In genomic region chr1:114702699-114703098, GRCh38 we compare ENCODE assay signal across 2 cellular contexts.
TF ChIP-seq lines count a peak whose summit lies in the region.

No MANE protein-coding gene starts in this region.

TF ChIP-seq in SK-N-SH treated with all-trans-retinoic acid at 6 μM for 48 hours, 23 proteins besides CTCF, POLR2A, EP300 and RAD21 (continued from another document):
- TF ChIP-seq CREB5 (CRISPR knock-in tag; IDR thresholded peaks at IDR 0.05; ENCODE audit: low read depth): no peak
- TF ChIP-seq TOX (CRISPR knock-in tag; IDR thresholded peaks at IDR 0.05; ENCODE audit: borderline replicate concordance): no peak
- no peak for TF ChIP-seq PPARA (CRISPR knock-in tag; IDR thresholded peaks at IDR 0.05; ENCODE audit: borderline replicate concordance)
- no peak for TF ChIP-seq TCF4 (CRISPR knock-in tag; IDR thresholded peaks at IDR 0.05; ENCODE audit: borderline replicate concordance)
- no peak for TF ChIP-seq OSR1 (CRISPR knock-in tag; IDR thresholded peaks at IDR 0.05)
- TF ChIP-seq ISL1 (CRISPR knock-in tag; IDR thresholded peaks at IDR 0.05): no peak
- TF ChIP-seq ZNF70 (CRISPR knock-in tag; IDR thresholded peaks at IDR 0.05): no peak
- TF ChIP-seq CSRNP3 (CRISPR knock-in tag; IDR thresholded peaks at IDR 0.05): no peak
- TF ChIP-seq SNAI2 (CRISPR knock-in tag; IDR thresholded peaks at IDR 0.05): no peak
- TF ChIP-seq ZNF565 (CRISPR knock-in tag; conservative IDR thresholded peaks at IDR 0.05; ENCODE audit: low read depth): no peak
- TF ChIP-seq BACH2 (CRISPR knock-in tag; IDR thresholded peaks at IDR 0.05; ENCODE audit: borderline replicate concordance): no peak
- no peak for TF ChIP-seq GLIS3 (CRISPR knock-in tag; IDR thresholded peaks at IDR 0.05)
- no peak for TF ChIP-seq ZC3H10 (CRISPR knock-in tag; IDR thresholded peaks at IDR 0.05)
- no peak for TF ChIP-seq ZNF8 (CRISPR knock-in tag; IDR thresholded peaks at IDR 0.05)
- no peak for TF ChIP-seq CSDC2 (CRISPR knock-in tag; IDR thresholded peaks at IDR 0.05)
TF ChIP-seq in SK-N-SH treated with all-trans-retinoic acid at 6 μM for 48 hours: peak in this region for 0.

TF ChIP-seq in SK-N-SH, 30 proteins besides CTCF, POLR2A, EP300 and RAD21 (continued from another document):
- TF ChIP-seq CHD2 (IDR thresholded peaks at IDR 0.05; ENCODE audit: low read length, partially characterized antibody): no peak
- TF ChIP-seq USF2 (IDR thresholded peaks at IDR 0.05; ENCODE audit: borderline replicate concordance, low read depth, low read length): no peak
- TF ChIP-seq FOSL2 (IDR thresholded peaks at IDR 0.05; ENCODE audit: borderline replicate concordance, low read depth): no peak
- TF ChIP-seq TAF1 (IDR thresholded peaks at IDR 0.05; ENCODE audit: borderline replicate concordance, low read depth, low read length): no peak
- no peak for TF ChIP-seq ELF1 (IDR thresholded peaks at IDR 0.05)
- no peak for TF ChIP-seq POLR2AphosphoS5 (IDR thresholded peaks at IDR 0.05; ENCODE audit: low read depth, low read length)
- TF ChIP-seq FOXM1 (IDR thresholded peaks at IDR 0.05; ENCODE audit: low read depth): no peak
- no peak for TF ChIP-seq SIN3A (IDR thresholded peaks at IDR 0.05; ENCODE audit: borderline replicate concordance, low read depth, low read length)
- no peak for TF ChIP-seq TEAD4 (IDR thresholded peaks at IDR 0.05; ENCODE audit: borderline replicate concordance, insufficient read depth)
- TF ChIP-seq TCF12 (IDR thresholded peaks at IDR 0.05): no peak
